ENCODE assay signal across 8 cellular contexts in the genomic region with DNA sequence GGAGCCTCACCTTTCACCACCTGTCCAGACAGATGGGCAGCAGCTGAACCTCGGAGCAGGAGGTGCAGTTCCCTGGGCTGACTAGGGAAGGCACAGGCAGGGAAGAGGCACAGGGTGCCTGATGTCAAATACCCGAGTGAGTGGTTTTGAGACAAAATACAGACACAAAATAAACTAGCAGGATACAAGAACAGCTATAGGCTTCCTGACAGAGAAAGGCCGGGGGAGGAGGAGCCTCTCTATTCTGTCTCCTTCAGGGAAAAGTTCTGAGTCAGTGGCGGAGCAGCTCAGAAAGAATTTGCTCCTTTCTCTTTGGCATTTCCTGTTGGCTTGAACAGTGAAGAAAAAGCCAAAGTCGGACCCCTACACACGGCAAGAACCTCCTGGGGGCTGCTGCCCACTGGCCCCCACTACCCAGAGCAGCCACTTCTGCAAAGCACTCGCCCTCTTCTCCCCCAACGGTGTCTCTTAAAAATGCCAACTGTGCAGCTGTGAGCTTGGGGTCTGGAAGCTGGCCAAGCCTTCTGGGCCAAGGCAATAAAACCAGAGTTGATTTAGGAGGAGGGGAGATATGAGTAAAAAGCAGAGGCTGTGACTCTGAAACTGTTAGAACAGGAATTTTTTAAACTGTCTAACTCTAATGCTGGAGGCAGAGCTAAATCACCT. TPM values are rescaled to one million over a fixed set of nuclear protein-coding genes. Genes with fewer than 3 reads are reported as not detected.
DNase-seq lines count a peak whose midpoint lies in the region; ATAC-seq and TF ChIP-seq lines count a peak whose summit lies in the region.

No MANE protein-coding gene starts in this region.

- TF ChIP-seq POLR2A in spleen (IDR thresholded peaks at IDR 0.05) = no peak

- CTCF ChIA-PET in activated CD4-positive, alpha-beta memory T cell treated with anti-CD3 and anti-CD28 coated beads for 36 hours (lab: Charles Lee) = no interaction called here

- H3K27me3 ChIP-seq in left ventricle myocardium inferior (ENCODE audit: low read depth) (no peaks in the 10 kb centered on the region), spleen (replicated peaks in 1 of 7) (no peaks in the 10 kb centered on the region)

- no peak overlapping the region for H3K27ac Mint-ChIP-seq in activated CD4-positive, alpha-beta memory T cell treated with anti-CD3 and anti-CD28 coated beads for 36 hours

- intact Hi-C loops in left ventricle myocardium inferior (cut with micrococcal nuclease) = no loop called here
- intact Hi-C loops in spleen (cut with DNase I; ENCODE audit: low total_unique reads) = no loop called here
- intact Hi-C loops in activated CD4-positive, alpha-beta memory T cell treated with anti-CD3 and anti-CD28 coated beads for 36 hours (cut with micrococcal nuclease) = no loop called here

- DNase-seq in COLO668 (lab: John Stamatoyannopoulos, UW; ENCODE audit: unreplicated experiment) (peak; percentile 63), MV-4-11 (lab: John Stamatoyannopoulos, UW) (peak; percentile 90), left ventricle myocardium inferior (peak; percentile 61), spleen (no peak)
- no peak for DNase-seq in activated CD4-positive, alpha-beta memory T cell treated with anti-CD3 and anti-CD28 coated beads for 36 hours
- DNase-seq in activated CD4-positive, alpha-beta T cell treated with anti-CD3 and anti-CD28 coated beads for 48 hours = no peak

- ATAC-seq in GM21526 (IDR thresholded peaks at IDR 0.05; ENCODE audit: low FRiP score, unreplicated experiment) = no peak

- H3K4me3 Mint-ChIP-seq in activated CD4-positive, alpha-beta memory T cell treated with anti-CD3 and anti-CD28 coated beads for 36 hours = no peak overlapping the region

- no peaks in the 10 kb centered on the region for H3K4me1 Mint-ChIP-seq in activated CD4-positive, alpha-beta memory T cell treated with anti-CD3 and anti-CD28 coated beads for 36 hours (ENCODE audit: low read depth)

- peak overlapping the region; percentile 87 for H3K27ac ChIP-seq in VCaP
- H3K27ac ChIP-seq in left ventricle myocardium inferior (replicated peaks) = peak overlapping the region; percentile 76
- H3K27ac ChIP-seq in spleen = peak overlapping the region; percentile 19 to 82 (median 64)

- H3K27me3 Mint-ChIP-seq in activated CD4-positive, alpha-beta memory T cell treated with anti-CD3 and anti-CD28 coated beads for 36 hours = no peaks in the 10 kb centered on the region

- peaks cover 30% of the 10 kb centered on the region for H3K36me3 Mint-ChIP-seq in activated CD4-positive, alpha-beta memory T cell treated with anti-CD3 and anti-CD28 coated beads for 36 hours

- H3K9me3 ChIP-seq in left ventricle myocardium inferior (replicated peaks) (no peaks in the 10 kb centered on the region), spleen (no peaks in the 10 kb centered on the region)

- H3K4me3 ChIP-seq in left ventricle myocardium inferior (peak overlapping the region; percentile 33), spleen (no peak overlapping the region)

- H3K4me1 ChIP-seq in left ventricle myocardium inferior (peaks cover 30% of the 10 kb centered on the region), spleen (peaks cover 8 to 63% (median 31%) of the 10 kb centered on the region in 6 donors)

- H3K36me3 ChIP-seq in left ventricle myocardium inferior (peaks cover 97% of the 10 kb centered on the region), spleen (peaks cover 0 to 100% (median 89%) of the 10 kb centered on the region in 6 donors)

- TF ChIP-seq CTCF in VCaP (conservative IDR thresholded peaks at IDR 0.05) (no peak), left ventricle myocardium inferior (IDR thresholded peaks at IDR 0.05; ENCODE audit: borderline replicate concordance) (no peak), spleen (IDR thresholded peaks at IDR 0.05 in 8 of 11, conservative IDR thresholded peaks at IDR 0.05 in 3 of 11) (no peak)

- POLR2A ChIA-PET in activated CD4-positive, alpha-beta memory T cell treated with anti-CD3 and anti-CD28 coated beads for 36 hours (lab: Charles Lee) = no interaction called here

- no peaks in the 10 kb centered on the region for H3K9me3 Mint-ChIP-seq in activated CD4-positive, alpha-beta memory T cell treated with anti-CD3 and anti-CD28 coated beads for 36 hours

- WGBS in spleen, 5 donors = 13 to 22% (median 17%) methylated on average over 8 of the region's 8 CpGs

RNA-seq across cellular contexts. Expression of a gene that starts 14.4 kb away (rescaled TPM):
- 15.9 TPM for total RNA-seq in left ventricle myocardium inferior
- total RNA-seq in spleen = 10 to 100 TPM; 36.8 to 59.2 (median 50.2) TPM
- 10 to 100 TPM; 32.2 to 77.2 (median 52.0) TPM for polyA plus RNA-seq in spleen
- total RNA-seq in activated CD4-positive, alpha-beta memory T cell treated with anti-CD3 and anti-CD28 coated beads for 36 hours = 10 to 100 TPM; 33.5 to 39.7 TPM

RNA-seq across cellular contexts. Expression of a gene that starts 38.4 kb away (rescaled TPM):
- total RNA-seq in left ventricle myocardium inferior (0.38 TPM), spleen (1 to 10 TPM; 1.2 to 4.0 (median 2.8) TPM)
- 1 to 10 TPM in 1 of 3 donors, under 1 TPM in 2; 0.41 to 2.6 (median 0.76) TPM for polyA plus RNA-seq in spleen
- total RNA-seq in activated CD4-positive, alpha-beta memory T cell treated with anti-CD3 and anti-CD28 coated beads for 36 hours = under 1 TPM; 0.33 to 0.46 TPM

RNA-seq across cellular contexts. Expression of a gene that starts 54.0 kb away (rescaled TPM):
- total RNA-seq in left ventricle myocardium inferior (342 TPM), spleen (1,000 to 10,000 TPM; 1,726 to 6,270 (median 2,803) TPM)
- 1,000 to 10,000 TPM; 1,119 to 1,902 (median 1,793) TPM for polyA plus RNA-seq in spleen
- 1,000 to 10,000 TPM; 3,773 to 3,928 TPM for total RNA-seq in activated CD4-positive, alpha-beta memory T cell treated with anti-CD3 and anti-CD28 coated beads for 36 hours

Comparison
In these comparisons a context has a peak if more than half of its experiments do, and no peak if none do; other contexts are left out.
1. DNase-seq: peak in COLO668 (single experiment), MV-4-11 (single experiment) and left ventricle myocardium inferior (single experiment); none in spleen (single experiment), activated CD4-positive, alpha-beta memory T cell treated with anti-CD3 and anti-CD28 coated beads for 36 hours (single experiment) and activated CD4-positive, alpha-beta T cell treated with anti-CD3 and anti-CD28 coated beads for 48 hours (single experiment).
2. Peak in every context shown above with its lines, with median percentiles within 50 percentile points of each other: H3K27ac ChIP-seq.